In the genomic region with DNA sequence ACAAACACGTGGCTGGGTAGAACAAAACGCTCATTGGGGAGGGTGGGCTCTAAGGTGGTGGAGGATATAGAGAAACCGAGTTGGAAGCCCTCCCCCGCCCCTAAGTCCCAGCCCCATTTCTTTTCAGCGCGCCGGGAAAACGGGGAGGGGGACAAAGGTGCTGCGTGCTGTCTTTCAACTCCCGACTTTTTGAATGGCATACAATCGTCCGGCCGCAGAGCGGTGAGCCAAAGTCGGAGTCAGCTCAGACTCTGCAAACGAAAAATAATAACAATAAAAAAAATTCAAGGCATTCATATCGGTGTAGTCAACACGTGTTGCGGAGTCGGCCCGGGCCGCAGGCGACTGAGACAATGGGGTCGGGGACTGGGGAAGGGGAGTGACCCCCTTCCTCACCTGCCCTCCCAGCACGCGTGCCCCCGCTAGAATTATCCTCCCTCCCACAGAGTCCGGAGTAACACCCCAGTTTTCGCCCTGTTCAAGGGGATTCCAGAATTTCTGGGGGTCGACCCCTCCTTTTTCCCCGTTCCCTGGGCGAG, we compare ENCODE assay signal across 10 cellular contexts. TPM values are rescaled to one million over a fixed set of nuclear protein-coding genes. Genes with fewer than 3 reads are reported as not detected.
DNase-seq lines count a peak whose midpoint lies in the region; ATAC-seq and TF ChIP-seq lines count a peak whose summit lies in the region.
"Had no signal": no experiment of that assay in that cellular context is flagged by ENCODE, and none has a peak within 500 bp of the region (broad histone marks: within the 10 kb centered on the region; RNA-seq: fewer than 3 reads in every experiment).

No MANE protein-coding gene starts in this region.

- peak; percentile 22 for ATAC-seq in Panc1
- no peak for ATAC-seq in stimulated activated memory B cell treated with anti-CD40 and anti-IgM and Interleukin-4, amounts not matched to agents 10 μg/mL and 1 μg/mL and 100 μg/mL, for 72 hours

- intact Hi-C loops in Panc1 (cut with micrococcal nuclease; ENCODE audit: unreplicated experiment): loop anchor here (5.0 kb wide), 1 partner anchor 43 kb away; no protein-coding TSS in a partner anchor
- intact Hi-C loops in mammary epithelial cell (cut with micrococcal nuclease): no loop called here

- H3K9me3 ChIP-seq in Panc1 (ENCODE audit: control insufficient read depth, insufficient read depth, low read depth, low read length) (no peaks in the 10 kb centered on the region), mammary epithelial cell (replicated peaks; ENCODE audit: insufficient read depth, low read length) (no peaks in the 10 kb centered on the region)

- no peak for DNase-seq in activated T-cell treated with anti-CD3 and anti-CD28 coated beads, Interleukin-2, amount 50 U/mL, for 24 hours
- no peak for DNase-seq in activated T-cell treated with anti-CD3 and anti-CD28 coated beads for 4 hours
- no peak for DNase-seq in Panc1 (ENCODE audit: low read depth, low spot score)
- DNase-seq in fibroblast of pulmonary artery (ENCODE audit: low read depth): peak; percentile 32
- no peak for DNase-seq in occipital lobe (lab: John Stamatoyannopoulos, UW)
- DNase-seq in mammary epithelial cell: no peak
- no peak for DNase-seq in A172 (ENCODE audit: low spot score)
- DNase-seq: COR-L47, NCI-H1417 treated with DMSO at 0.1 percent for 48 hours had no signal

- no peaks in the 10 kb centered on the region for H3K36me3 Mint-ChIP-seq in activated T-cell treated with anti-CD3 and anti-CD28 coated beads, Interleukin-2, amount 50 U/mL, for 24 hours (ENCODE audit: low read depth)
- no peaks in the 10 kb centered on the region for H3K36me3 Mint-ChIP-seq in stimulated activated memory B cell treated with anti-CD40 and anti-IgM and Interleukin-4, amounts not matched to agents 10 μg/mL and 1 μg/mL and 100 μg/mL, for 72 hours

- H3K4me2 ChIP-seq in mammary epithelial cell (ENCODE audit: insufficient read depth, low read depth, low read length): no peak overlapping the region

- peaks cover 84% of the 10 kb centered on the region for H3K27me3 Mint-ChIP-seq in activated T-cell treated with anti-CD3 and anti-CD28 coated beads, Interleukin-2, amount 50 U/mL, for 24 hours
- H3K27me3 Mint-ChIP-seq in stimulated activated memory B cell treated with anti-CD40 and anti-IgM and Interleukin-4, amounts not matched to agents 10 μg/mL and 1 μg/mL and 100 μg/mL, for 72 hours: peaks cover 92% of the 10 kb centered on the region

- H3K27me3 ChIP-seq in Panc1 (ENCODE audit: control insufficient read depth, insufficient read depth, low read length) (no peaks in the 10 kb centered on the region), mammary epithelial cell (ENCODE audit: insufficient read depth, low read length) (peaks cover 65% of the 10 kb centered on the region)

- WGBS in mammary epithelial cell (ENCODE audit: low coverage, missing lambda C conversion rate): 8% methylated on average over 12 of the region's 32 CpGs

- H3K9ac ChIP-seq in mammary epithelial cell (ENCODE audit: insufficient read depth, low read length): no peak overlapping the region

- BruUV-seq in Panc1 (replicated peaks; lab: Mats Ljungman, UMichigan): no TSS peak
- BruUV-seq in mammary epithelial cell (replicated peaks; lab: Mats Ljungman, UMichigan): no TSS peak

- H3K27ac ChIP-seq in Panc1 (ENCODE audit: low read length) (peak overlapping the region; percentile 97), mammary epithelial cell (ENCODE audit: insufficient read depth, low read depth, low read length) (no peak overlapping the region)

- H3K36me3 ChIP-seq in Panc1 (ENCODE audit: control insufficient read depth, insufficient read depth, low read length): no peaks in the 10 kb centered on the region
- no peaks in the 10 kb centered on the region for H3K36me3 ChIP-seq in mammary epithelial cell (ENCODE audit: insufficient read depth, low read length)

- peaks cover 31% of the 10 kb centered on the region for H3K4me1 Mint-ChIP-seq in activated T-cell treated with anti-CD3 and anti-CD28 coated beads, Interleukin-2, amount 50 U/mL, for 24 hours (ENCODE audit: low read depth)
- peaks cover 32% of the 10 kb centered on the region for H3K4me1 Mint-ChIP-seq in stimulated activated memory B cell treated with anti-CD40 and anti-IgM and Interleukin-4, amounts not matched to agents 10 μg/mL and 1 μg/mL and 100 μg/mL, for 72 hours

- CTCF ChIA-PET in Panc1 (lab: Charles Lee) (interaction anchor here (0.7 kb wide), 1 partner anchor 403 kb away, joined by 3 read pairs; no protein-coding TSS in a partner anchor), mammary epithelial cell (lab: Charles Lee; ENCODE audit: low non-redundant PET) (no interaction called here)

- no peaks in the 10 kb centered on the region for H3K9me3 Mint-ChIP-seq in activated T-cell treated with anti-CD3 and anti-CD28 coated beads, Interleukin-2, amount 50 U/mL, for 24 hours
- H3K9me3 Mint-ChIP-seq in stimulated activated memory B cell treated with anti-CD40 and anti-IgM and Interleukin-4, amounts not matched to agents 10 μg/mL and 1 μg/mL and 100 μg/mL, for 72 hours: no peaks in the 10 kb centered on the region

- peak overlapping the region; percentile 70 to 80 for H3K4me3 ChIP-seq in Panc1 (ENCODE audit: low read depth in 2 of 2, low read length in 2 of 2)
- H3K4me3 ChIP-seq in fibroblast of pulmonary artery (replicated peaks; ENCODE audit: low read depth, low read length): peak overlapping the region; percentile 85
- H3K4me3 ChIP-seq in mammary epithelial cell (replicated peaks in 1 of 3; ENCODE audit: insufficient read depth in 1 of 3, low read depth in 2 of 3, low read length in 3 of 3): no peak overlapping the region

- dilution Hi-C loops in mammary epithelial cell (cut with HindIII; ENCODE audit: low sequenced_read_pairs): no loop called here

- no peaks in the 10 kb centered on the region for H3K79me2 ChIP-seq in mammary epithelial cell (ENCODE audit: insufficient read depth, low read length)

- POLR2A ChIA-PET in Panc1 (lab: Charles Lee): interaction anchor here (0.6 to 2.0 kb wide), 5 partner anchors 11 to 261 kb away, joined by 3 to 6 read pairs (median 3); no protein-coding TSS in a partner anchor

- H3K4me1 ChIP-seq in Panc1 (ENCODE audit: control insufficient read depth, insufficient read depth, low read length) (peaks cover 49% of the 10 kb centered on the region), mammary epithelial cell (ENCODE audit: insufficient read depth, low read length) (peaks cover 9% of the 10 kb centered on the region)

- no peaks in the 10 kb centered on the region for H4K20me1 ChIP-seq in mammary epithelial cell (ENCODE audit: insufficient read depth, low read length)

- no peak overlapping the region for H2AFZ ChIP-seq in mammary epithelial cell (ENCODE audit: low read depth, low read length)

- no peak for TF ChIP-seq CTCF in Panc1 (IDR thresholded peaks at IDR 0.05)
- no peak for TF ChIP-seq CTCF in fibroblast of pulmonary artery (IDR thresholded peaks at IDR 0.05; ENCODE audit: low read length, missing control alignments)
- no peak for TF ChIP-seq CTCF in mammary epithelial cell (conservative IDR thresholded peaks at IDR 0.05 in 1 of 2, IDR thresholded peaks at IDR 0.05 in 1 of 2; ENCODE audit: extremely low read depth in 1 of 2, insufficient read depth in 1 of 2, low read depth in 1 of 2, low read length in 2 of 2)

- H3K4me3 Mint-ChIP-seq in activated T-cell treated with anti-CD3 and anti-CD28 coated beads, Interleukin-2, amount 50 U/mL, for 24 hours: peak overlapping the region; percentile 50
- H3K4me3 Mint-ChIP-seq in stimulated activated memory B cell treated with anti-CD40 and anti-IgM and Interleukin-4, amounts not matched to agents 10 μg/mL and 1 μg/mL and 100 μg/mL, for 72 hours: peak overlapping the region; percentile 23

- H3K27ac Mint-ChIP-seq in activated T-cell treated with anti-CD3 and anti-CD28 coated beads, Interleukin-2, amount 50 U/mL, for 24 hours: no peak overlapping the region
- H3K27ac Mint-ChIP-seq in stimulated activated memory B cell treated with anti-CD40 and anti-IgM and Interleukin-4, amounts not matched to agents 10 μg/mL and 1 μg/mL and 100 μg/mL, for 72 hours: no peak overlapping the region

- in situ Hi-C loops in Panc1 (cut with HindIII; ENCODE audit: low pct_unique_long_range_greater_than_20kb, low sequenced_read_pairs) (no loop called here), mammary epithelial cell (cut with MboI; ENCODE audit: low sequenced_read_pairs in 2 of 2) (no loop called here)

RNA-seq across cellular contexts. Expression of a gene that starts 1.8 kb away (rescaled TPM):
- total RNA-seq in Panc1 (2021; ENCODE audit: unreplicated experiment) (109 TPM), occipital lobe (1.9 TPM), mammary epithelial cell (under 1 TPM in 1 of 2 donors, not detected in 1; 0.17 TPM)
- polyA plus RNA-seq in Panc1 (2012; ENCODE audit: insufficient read length): 33.0 TPM
- polyA plus RNA-seq in mammary epithelial cell: 0.03 TPM
- polyA minus RNA-seq in mammary epithelial cell: not detected
- total RNA-seq in A172 (2014; rRNA removed; shearing (Covaris generic)): 14.8 and 16.0 TPM in 2 replicates

RNA-seq across cellular contexts. Expression of a gene that starts 27.0 kb away (rescaled TPM):
- total RNA-seq in Panc1 (2021; ENCODE audit: unreplicated experiment): 0.77 TPM
- polyA plus RNA-seq in Panc1 (2012; ENCODE audit: insufficient read length): 1.6 TPM
- total RNA-seq in occipital lobe: not detected
- not detected for total RNA-seq in mammary epithelial cell
- polyA plus RNA-seq in mammary epithelial cell: not detected
- polyA minus RNA-seq in mammary epithelial cell: not detected
- total RNA-seq in A172 (2014; rRNA removed; shearing (Covaris generic)): not detected in 2 replicates

RNA-seq across cellular contexts. Expression of a gene that starts 50.8 kb away (rescaled TPM):
- total RNA-seq in Panc1 (2021; ENCODE audit: unreplicated experiment) (371 TPM), occipital lobe (38.4 TPM), mammary epithelial cell (10 to 100 TPM; 50.5 to 89.6 TPM)
- polyA plus RNA-seq in Panc1 (2012; ENCODE audit: insufficient read length): 299 TPM
- polyA plus RNA-seq in mammary epithelial cell: 112 TPM
- polyA minus RNA-seq in mammary epithelial cell: 157 TPM
- 157 and 175 TPM in 2 replicates for total RNA-seq in A172 (2014; rRNA removed; shearing (Covaris generic))

Comparison
In these comparisons a context has a peak if more than half of its experiments do, and no peak if none do; other contexts are left out.
1. H3K4me3 ChIP-seq: peak in Panc1 (2 of 2) and fibroblast of pulmonary artery (single experiment); none in mammary epithelial cell (0 of 3).